ENCODE assay signal across 24 cellular contexts in the genomic region with DNA sequence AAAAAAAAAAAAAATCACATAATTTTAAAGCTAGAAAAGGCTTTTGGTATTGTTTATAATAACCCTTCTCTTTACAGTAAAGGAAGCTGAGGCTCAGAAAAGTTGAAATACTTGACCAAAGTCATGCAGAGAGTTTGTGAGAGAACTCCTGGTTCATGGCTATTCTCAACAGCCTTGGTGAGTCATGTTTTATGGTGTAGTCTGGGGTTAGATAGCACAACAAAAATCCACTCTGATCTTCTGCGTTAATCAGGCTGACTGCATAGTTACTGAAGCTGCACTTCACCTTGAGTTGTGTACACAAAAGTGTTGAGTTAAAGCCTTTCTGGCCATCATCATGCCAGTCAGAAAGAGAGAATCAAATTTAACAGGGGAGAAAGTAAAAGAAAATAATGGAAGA. TPM values are rescaled to one million over a fixed set of nuclear protein-coding genes. Genes with fewer than 3 reads are reported as not detected.
DNase-seq lines count a peak whose midpoint lies in the region; ATAC-seq and TF ChIP-seq lines count a peak whose summit lies in the region.
"Had no signal": no experiment of that assay in that cellular context is flagged by ENCODE, and none has a peak within 500 bp of the region (broad histone marks: within the 10 kb centered on the region; RNA-seq: fewer than 3 reads in every experiment).

No MANE protein-coding gene starts in this region.

- H3K27me3 ChIP-seq in neuronal stem cell (ENCODE audit: control insufficient read depth in 3 of 3, insufficient read depth in 3 of 3, low read depth in 1 of 3, low read length in 3 of 3): no peaks in the 10 kb centered on the region
- H3K27me3 ChIP-seq: SJCRH30 had no signal

- CTCF ChIA-PET in HEK293 (lab: Yijun Ruan, JAX): no interaction called here

- no peak overlapping the region for H3K4me3 ChIP-seq in HEK293 (ENCODE audit: low read depth, low read length)
- no peak overlapping the region for H3K4me3 ChIP-seq in neuronal stem cell (ENCODE audit: low read length in 2 of 2)
- H3K4me3 ChIP-seq: GM12878, GM23248, HAP-1, SJCRH30 had no signal

- no peak overlapping the region for H3K9ac ChIP-seq in neuronal stem cell (ENCODE audit: low read depth, low read length, poor library complexity)
- H3K9ac ChIP-seq: GM23248 had no signal

- H2BK5ac ChIP-seq in neuronal stem cell (ENCODE audit: low read length): no peak overlapping the region

- ATAC-seq in stimulated activated naive CD8-positive, alpha-beta T cell treated with anti-CD3 and anti-CD28 coated beads, Interleukin-15, Interleukin-2, amounts not matched to agents 100 U/mL and 50 U/mL, for 24 hours: peak; percentile 21
- ATAC-seq in GM18517 (IDR thresholded peaks at IDR 0.05; ENCODE audit: unreplicated experiment): no peak
- ATAC-seq in GM19467 (IDR thresholded peaks at IDR 0.05; ENCODE audit: unreplicated experiment): no peak
- ATAC-seq: GM12878 had no signal

- no peak overlapping the region for H3K4me2 ChIP-seq in neuronal stem cell (ENCODE audit: insufficient read depth, low read length, poor library complexity, severe bottlenecking)

- no peaks in the 10 kb centered on the region for H3K9me3 ChIP-seq in HEK293 (ENCODE audit: control insufficient read depth, insufficient read depth, low read depth, low read length)
- H3K9me3 ChIP-seq in neuronal stem cell (replicated peaks in 1 of 2; ENCODE audit: control insufficient read depth in 2 of 2, insufficient read depth in 1 of 2, low read depth in 1 of 2, low read length in 2 of 2): peaks cover 4 to 6% of the 10 kb centered on the region in 2 donors
- H3K9me3 ChIP-seq: HAP-1, SJCRH30 had no signal

- no peaks in the 10 kb centered on the region for H3K79me1 ChIP-seq in neuronal stem cell (ENCODE audit: low read depth, low read length)

- H3K4me1 ChIP-seq in HEK293 (ENCODE audit: control insufficient read depth, insufficient read depth, low read length): no peaks in the 10 kb centered on the region
- peaks cover 0 to 3% of the 10 kb centered on the region in 2 donors for H3K4me1 ChIP-seq in neuronal stem cell (ENCODE audit: control insufficient read depth in 2 of 2, insufficient read depth in 1 of 2, low read depth in 1 of 2, low read length in 2 of 2)
- H3K4me1 ChIP-seq: HAP-1 had no signal

- H4K91ac ChIP-seq in neuronal stem cell (ENCODE audit: low read depth, low read length, poor library complexity): no peak overlapping the region

- H3K18ac ChIP-seq in neuronal stem cell (ENCODE audit: low read length): no peak overlapping the region

- H4K8ac ChIP-seq in neuronal stem cell (ENCODE audit: low read depth, low read length): no peak overlapping the region

- H3K14ac ChIP-seq in neuronal stem cell (ENCODE audit: low read length): no peak overlapping the region

- H2BK12ac ChIP-seq in neuronal stem cell (ENCODE audit: low read length): no peak overlapping the region

- H3K4ac ChIP-seq in neuronal stem cell (ENCODE audit: low read length): no peak overlapping the region

- H2BK120ac ChIP-seq in neuronal stem cell (ENCODE audit: low read depth, low read length): no peak overlapping the region

- TF ChIP-seq CTCF in HEK293 (tag by site-specific recombination; IDR thresholded peaks at IDR 0.05): no peak

- no peak overlapping the region for H3K23ac ChIP-seq in neuronal stem cell (ENCODE audit: low read depth, low read length, poor library complexity)

- no CpG with 5 or more reads among the region's 1 CpG for WGBS in neuronal stem cell (ENCODE audit: extremely low coverage in 2 of 2, insufficient read length in 2 of 2, insufficient replicate concordance in 1 of 2), 2 donors

- H2AFZ ChIP-seq in neuronal stem cell (ENCODE audit: low read length): no peak overlapping the region
- H2AFZ ChIP-seq: GM23248 had no signal

- H2AK5ac ChIP-seq in neuronal stem cell (ENCODE audit: low read depth, low read length): no peak overlapping the region

- POLR2A ChIA-PET in HEK293 (lab: Yijun Ruan, JAX): no interaction called here

- H2BK15ac ChIP-seq in neuronal stem cell (ENCODE audit: low read length): no peak overlapping the region

- no peaks in the 10 kb centered on the region for H3K36me3 ChIP-seq in HEK293 (ENCODE audit: control insufficient read depth in 2 of 2, insufficient read depth in 1 of 2, low read length in 2 of 2)
- H3K36me3 ChIP-seq in neuronal stem cell (replicated peaks in 1 of 2; ENCODE audit: control insufficient read depth in 2 of 2, insufficient read depth in 2 of 2, low read length in 2 of 2): no peaks in the 10 kb centered on the region
- H3K36me3 ChIP-seq: HAP-1, SJCRH30 had no signal

- H3K27ac ChIP-seq in HEK293 (ENCODE audit: extremely low read depth, low read depth, low read length) (no peak overlapping the region), neuronal stem cell (replicated peaks; ENCODE audit: low read length) (no peak overlapping the region)
- H3K27ac ChIP-seq: C4-2B, GM23248, HL-60, SJCRH30 had no signal

- peak; percentile 10 for DNase-seq in A172 (ENCODE audit: low spot score)
- DNase-seq in astrocyte of the hippocampus (ENCODE audit: low read depth, low spot score): peak; percentile 48
- no peak for DNase-seq in stimulated activated naive CD8-positive, alpha-beta T cell treated with anti-CD3 and anti-CD28 coated beads, Interleukin-15, Interleukin-2, amounts not matched to agents 100 U/mL and 50 U/mL, for 24 hours
- no peak for DNase-seq in neuronal stem cell (ENCODE audit: low spot score)
- DNase-seq: CD8-positive, alpha-beta memory T cell; DMS79; GM23248; KG1; MV-4-11; NCI-H1105 treated with DMSO at 0.1 percent for 48 hours; NCI-H1694 treated with DMSO at 0.1 percent for 48 hours; NCI-H2081 treated with DMSO at 0.1 percent for 48 hours; NCI-H2171 treated with DMSO at 0.1 percent for 48 hours; NCI-H524 treated with DMSO at 0.1 percent for 48 hours; NCI-H82; SJCRH30 had no signal

TF ChIP-seq in HEK293, 187 proteins besides CTCF, POLR2A, EP300 and RAD21 (continues in another document):
- TF ChIP-seq, protein P1, sequence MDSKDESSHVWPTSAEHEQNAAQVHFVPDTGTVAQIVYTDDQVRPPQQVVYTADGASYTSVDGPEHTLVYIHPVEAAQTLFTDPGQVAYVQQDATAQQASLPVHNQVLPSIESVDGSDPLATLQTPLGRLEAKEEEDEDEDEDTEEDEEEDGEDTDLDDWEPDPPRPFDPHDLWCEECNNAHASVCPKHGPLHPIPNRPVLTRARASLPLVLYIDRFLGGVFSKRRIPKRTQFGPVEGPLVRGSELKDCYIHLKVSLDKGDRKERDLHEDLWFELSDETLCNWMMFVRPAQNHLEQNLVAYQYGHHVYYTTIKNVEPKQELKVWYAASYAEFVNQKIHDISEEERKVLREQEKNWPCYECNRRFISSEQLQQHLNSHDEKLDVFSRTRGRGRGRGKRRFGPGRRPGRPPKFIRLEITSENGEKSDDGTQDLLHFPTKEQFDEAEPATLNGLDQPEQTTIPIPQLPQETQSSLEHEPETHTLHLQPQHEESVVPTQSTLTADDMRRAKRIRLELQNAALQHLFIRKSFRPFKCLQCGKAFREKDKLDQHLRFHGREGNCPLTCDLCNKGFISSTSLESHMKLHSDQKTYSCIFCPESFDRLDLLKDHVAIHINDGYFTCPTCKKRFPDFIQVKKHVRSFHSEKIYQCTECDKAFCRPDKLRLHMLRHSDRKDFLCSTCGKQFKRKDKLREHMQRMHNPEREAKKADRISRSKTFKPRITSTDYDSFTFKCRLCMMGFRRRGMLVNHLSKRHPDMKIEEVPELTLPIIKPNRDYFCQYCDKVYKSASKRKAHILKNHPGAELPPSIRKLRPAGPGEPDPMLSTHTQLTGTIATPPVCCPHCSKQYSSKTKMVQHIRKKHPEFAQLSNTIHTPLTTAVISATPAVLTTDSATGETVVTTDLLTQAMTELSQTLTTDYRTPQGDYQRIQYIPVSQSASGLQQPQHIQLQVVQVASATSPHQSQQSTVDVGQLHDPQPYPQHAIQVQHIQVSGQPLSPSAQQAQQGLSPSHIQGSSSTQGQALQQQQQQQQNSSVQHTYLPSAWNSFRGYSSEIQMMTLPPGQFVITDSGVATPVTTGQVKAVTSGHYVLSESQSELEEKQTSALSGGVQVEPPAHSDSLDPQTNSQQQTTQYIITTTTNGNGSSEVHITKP (tag by site-specific recombination; IDR thresholded peaks at IDR 0.05): no peak
- TF ChIP-seq ZBTB1 (tag by site-specific recombination; IDR thresholded peaks at IDR 0.05): no peak
- TF ChIP-seq, protein P2, sequence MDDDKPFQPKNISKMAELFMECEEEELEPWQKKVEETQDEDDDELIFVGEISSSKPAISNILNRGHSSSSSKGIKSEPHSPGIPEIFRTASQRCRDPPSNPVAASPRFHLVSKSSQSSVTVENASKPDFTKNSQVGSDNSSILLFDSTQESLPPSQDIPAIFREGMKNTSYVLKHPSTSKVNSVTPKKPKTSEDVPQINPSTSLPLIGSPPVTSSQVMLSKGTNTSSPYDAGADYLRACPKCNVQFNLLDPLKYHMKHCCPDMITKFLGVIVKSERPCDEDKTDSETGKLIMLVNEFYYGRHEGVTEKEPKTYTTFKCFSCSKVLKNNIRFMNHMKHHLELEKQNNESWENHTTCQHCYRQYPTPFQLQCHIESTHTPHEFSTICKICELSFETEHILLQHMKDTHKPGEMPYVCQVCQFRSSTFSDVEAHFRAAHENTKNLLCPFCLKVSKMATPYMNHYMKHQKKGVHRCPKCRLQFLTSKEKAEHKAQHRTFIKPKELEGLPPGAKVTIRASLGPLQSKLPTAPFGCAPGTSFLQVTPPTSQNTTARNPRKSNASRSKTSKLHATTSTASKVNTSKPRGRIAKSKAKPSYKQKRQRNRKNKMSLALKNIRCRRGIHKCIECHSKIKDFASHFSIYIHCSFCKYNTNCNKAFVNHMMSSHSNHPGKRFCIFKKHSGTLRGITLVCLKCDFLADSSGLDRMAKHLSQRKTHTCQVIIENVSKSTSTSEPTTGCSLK (tag by site-specific recombination; IDR thresholded peaks at IDR 0.05): no peak

RNA-seq across cellular contexts. Expression of a gene that starts 19.3 kb away (rescaled TPM):
- not detected in 2 replicates for total RNA-seq in A172 (2014; rRNA removed; shearing (Covaris generic))
- polyA plus RNA-seq in neuronal stem cell (2013, experiment 1 of 2): 425 TPM
- polyA plus RNA-seq in neuronal stem cell (2013, experiment 2 of 2): 420 TPM
- total RNA-seq: HT-29, SJCRH30 had no signal
- polyA plus RNA-seq: CD8-positive, alpha-beta memory T cell had no signal

RNA-seq across cellular contexts. Expression of a gene that starts 48.4 kb away (rescaled TPM):
- not detected in 2 replicates for total RNA-seq in A172 (2014; rRNA removed; shearing (Covaris generic))
- 22.7 TPM for polyA plus RNA-seq in neuronal stem cell (2013, experiment 1 of 2)
- 22.6 TPM for polyA plus RNA-seq in neuronal stem cell (2013, experiment 2 of 2)
- total RNA-seq: CD8-positive, alpha-beta memory T cell; GM12878; GM23248; HT-29; SJCRH30 had no signal
- polyA plus RNA-seq: CD8-positive, alpha-beta memory T cell; GM12878; GM23248 had no signal

Comparison
In these comparisons a context has a peak if more than half of its experiments do, and no peak if none do; other contexts are left out.
1. DNase-seq: peak in A172 (single experiment) and astrocyte of the hippocampus (single experiment); none in stimulated activated naive CD8-positive, alpha-beta T cell treated with anti-CD3 and anti-CD28 coated beads, Interleukin-15, Interleukin-2, amounts not matched to agents 100 U/mL and 50 U/mL, for 24 hours (single experiment) and neuronal stem cell (single experiment).